9 cellular contexts compared by ENCODE assay signal in the genomic region with DNA sequence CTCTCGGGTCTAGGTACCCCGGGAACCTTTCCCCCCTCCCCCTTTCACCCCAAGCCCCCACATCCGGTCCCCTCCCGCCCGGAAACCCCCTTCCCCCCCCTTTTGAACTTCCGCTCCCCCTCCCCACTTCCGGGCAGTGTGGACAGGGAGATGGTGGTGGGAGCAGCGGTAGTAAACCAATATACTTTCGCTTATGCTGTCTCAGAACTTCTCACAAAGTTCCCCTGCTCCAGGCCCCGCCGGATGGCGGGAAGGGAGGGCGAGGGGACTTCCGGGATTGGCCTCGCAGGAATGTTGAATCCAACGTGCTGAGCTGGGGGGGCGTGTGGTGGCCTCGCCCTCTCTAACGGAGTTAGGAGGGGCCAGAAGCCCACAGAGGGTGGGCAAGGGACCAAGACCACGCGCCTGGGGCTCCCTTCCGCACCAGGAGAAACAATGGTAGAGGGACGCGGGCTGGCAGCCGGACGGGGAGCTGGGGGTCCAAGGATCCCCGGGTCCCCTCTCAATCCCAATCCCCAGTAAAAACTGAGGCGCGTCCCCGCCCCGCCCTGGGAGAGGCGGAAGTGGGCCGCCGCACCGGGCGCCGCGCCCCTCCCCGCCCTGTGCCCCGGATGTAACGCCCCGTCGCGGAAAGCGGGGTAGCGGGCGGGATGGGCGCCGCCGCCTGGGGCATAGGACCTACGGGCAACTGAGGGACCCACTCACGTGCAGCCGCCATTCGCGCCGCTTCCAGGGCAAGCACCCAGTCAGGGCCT. TPM values are rescaled to one million over a fixed set of nuclear protein-coding genes. Genes with fewer than 3 reads are reported as not detected.
A peak's percentile ranks its signal among the peaks of the same experiment; 100 is the strongest.
DNase-seq lines count a peak whose midpoint lies in the region; ATAC-seq and TF ChIP-seq lines count a peak whose summit lies in the region.
"Had no signal": no experiment of that assay in that cellular context is flagged by ENCODE, and none has a peak within 500 bp of the region (broad histone marks: within the 10 kb centered on the region; RNA-seq: fewer than 3 reads in every experiment).

No MANE protein-coding gene starts in this region.

- H3K4me2 ChIP-seq in DOHH2 (ENCODE audit: low read length), result peak overlapping the region; percentile 94

- H3K9me2 ChIP-seq in DOHH2 (replicated peaks; ENCODE audit: control insufficient read depth, low read length), result no peaks in the 10 kb centered on the region

- H3K4me3 Mint-ChIP-seq in glutamatergic neuron (ENCODE audit: unreplicated experiment), result peak overlapping the region; percentile 95

- peak overlapping the region; percentile 99 for H3K27ac ChIP-seq in DOHH2 (ENCODE audit: low read depth, low read length)
- peak overlapping the region; percentile 97 for H3K27ac ChIP-seq in SK-N-MC

- H3K36me3 ChIP-seq in DOHH2 (ENCODE audit: control insufficient read depth, low read length) (peaks cover 58% of the 10 kb centered on the region), SK-N-MC (ENCODE audit: insufficient read depth, low read length) (peaks cover 43% of the 10 kb centered on the region)

- peaks cover 68% of the 10 kb centered on the region for H3K79me2 ChIP-seq in DOHH2 (ENCODE audit: control insufficient read depth, low read length)

- H3K9me3 ChIP-seq in DOHH2 (ENCODE audit: control insufficient read depth, insufficient read depth, low read length) (no peaks in the 10 kb centered on the region), SK-N-MC (ENCODE audit: low read depth, low read length) (no peaks in the 10 kb centered on the region)

- peak overlapping the region; percentile 90 for H3K9ac ChIP-seq in SK-N-MC (ENCODE audit: insufficient read length)

- peaks cover 13% of the 10 kb centered on the region; the same call in 1 of the 2 replicates for H4K20me1 ChIP-seq in DOHH2 (ENCODE audit: control insufficient read depth, insufficient read depth, low read depth, low read length)

- no peaks in the 10 kb centered on the region for H3K9me3 Mint-ChIP-seq in activated naive CD4-positive, alpha-beta T cell treated with anti-CD3 and anti-CD28 coated beads, Interleukin-2, amount 50 U/mL, for 72 hours
- H3K9me3 Mint-ChIP-seq in glutamatergic neuron (ENCODE audit: unreplicated experiment), result peaks cover 8% of the 10 kb centered on the region

- peaks cover 25% of the 10 kb centered on the region for H3K4me1 Mint-ChIP-seq in glutamatergic neuron (ENCODE audit: low read depth, unreplicated experiment)

- DNase-seq in SK-N-MC (ENCODE audit: low read depth, low spot score) (no peak), glutamatergic neuron (peak; percentile 71), posterior vena cava (ENCODE audit: low spot score) (peak; percentile 90)
- DNase-seq in activated naive CD4-positive, alpha-beta T cell treated with anti-CD3 and anti-CD28 coated beads, Interleukin-2, amount 50 U/mL, for 72 hours (ENCODE audit: low spot score in 2 of 2), result peak; percentile 71 to 85

- peaks cover 53% of the 10 kb centered on the region for H3F3A ChIP-seq in DOHH2 (ENCODE audit: control insufficient read depth, insufficient read depth)

- ATAC-seq in HG03039 (IDR thresholded peaks at IDR 0.05; ENCODE audit: unreplicated experiment) (peak; percentile 12), GM21360 (IDR thresholded peaks at IDR 0.05; ENCODE audit: unreplicated experiment) (no peak), GM21825 (IDR thresholded peaks at IDR 0.05; ENCODE audit: unreplicated experiment) (no peak)
- peak; percentile 19 to 34 for ATAC-seq in activated naive CD4-positive, alpha-beta T cell treated with anti-CD3 and anti-CD28 coated beads, Interleukin-2, amount 50 U/mL, for 72 hours

- TF ChIP-seq CTCF in DOHH2 (IDR thresholded peaks at IDR 0.05; ENCODE audit: low read depth, low read length, poor library complexity, severe bottlenecking), result no peak
- no peak for TF ChIP-seq CTCF in glutamatergic neuron (IDR thresholded peaks at IDR 0.05; ENCODE audit: partially characterized antibody, unreplicated experiment)

- H3K36me3 Mint-ChIP-seq in activated naive CD4-positive, alpha-beta T cell treated with anti-CD3 and anti-CD28 coated beads, Interleukin-2, amount 50 U/mL, for 72 hours, result peaks cover 45 to 53% of the 10 kb centered on the region in 2 donors
- H3K36me3 Mint-ChIP-seq in glutamatergic neuron (ENCODE audit: unreplicated experiment), result peaks cover 5% of the 10 kb centered on the region

- H3K27me3 ChIP-seq in DOHH2 (ENCODE audit: control insufficient read depth, low read length), result no peaks in the 10 kb centered on the region

- peaks cover 3% of the 10 kb centered on the region for H3K27me3 Mint-ChIP-seq in glutamatergic neuron (ENCODE audit: unreplicated experiment)

- H3K27ac Mint-ChIP-seq in activated naive CD4-positive, alpha-beta T cell treated with anti-CD3 and anti-CD28 coated beads, Interleukin-2, amount 50 U/mL, for 72 hours, result peak overlapping the region; percentile 94 to 98
- H3K27ac Mint-ChIP-seq in glutamatergic neuron (ENCODE audit: unreplicated experiment), result no peak overlapping the region

- intact Hi-C loops in posterior vena cava (cut with DNase I), result no loop called here

- H3K4me1 ChIP-seq in DOHH2 (ENCODE audit: control insufficient read depth, low read length), result peaks cover 65% of the 10 kb centered on the region

- H3K4me3 ChIP-seq in DOHH2 (ENCODE audit: low read length) (peak overlapping the region; percentile 93), SK-N-MC (peak overlapping the region; percentile 83)

RNA-seq across cellular contexts. Expression of a gene that starts 0.7 kb away (rescaled TPM):
- total RNA-seq in activated naive CD4-positive, alpha-beta T cell treated with anti-CD3 and anti-CD28 coated beads, Interleukin-2, amount 50 U/mL, for 72 hours, result 1,000 to 10,000 TPM; 1,929 to 1,966 TPM
- 356 TPM for total RNA-seq in glutamatergic neuron (ENCODE audit: unreplicated experiment)
- total RNA-seq in posterior vena cava, result 100 to 1,000 TPM; 582 to 588 TPM

RNA-seq across cellular contexts. Expression of a gene that starts 3.3 kb away (rescaled TPM):
- total RNA-seq in activated naive CD4-positive, alpha-beta T cell treated with anti-CD3 and anti-CD28 coated beads, Interleukin-2, amount 50 U/mL, for 72 hours, result 10 to 100 TPM; 32.1 to 47.9 TPM
- total RNA-seq in glutamatergic neuron (ENCODE audit: unreplicated experiment), result 62.1 TPM
- total RNA-seq in posterior vena cava, result 1 to 10 TPM; 3.2 to 4.3 TPM

RNA-seq across cellular contexts. Expression of a gene that starts 7.5 kb away (rescaled TPM):
- total RNA-seq in activated naive CD4-positive, alpha-beta T cell treated with anti-CD3 and anti-CD28 coated beads, Interleukin-2, amount 50 U/mL, for 72 hours, result 100 to 1,000 TPM; 188 to 241 TPM
- total RNA-seq in glutamatergic neuron (ENCODE audit: unreplicated experiment), result 96.1 TPM
- 10 to 100 TPM; 62.7 to 77.3 TPM for total RNA-seq in posterior vena cava

RNA-seq across cellular contexts. Expression of a gene that starts 7.7 kb away (rescaled TPM):
- 10 to 100 TPM; 69.4 to 89.1 TPM for total RNA-seq in activated naive CD4-positive, alpha-beta T cell treated with anti-CD3 and anti-CD28 coated beads, Interleukin-2, amount 50 U/mL, for 72 hours
- total RNA-seq in glutamatergic neuron (ENCODE audit: unreplicated experiment), result 72.2 TPM
- 10 to 100 TPM; 33.0 to 43.7 TPM for total RNA-seq in posterior vena cava

RNA-seq across cellular contexts. Expression of a gene that starts 15.5 kb away (rescaled TPM):
- total RNA-seq in activated naive CD4-positive, alpha-beta T cell treated with anti-CD3 and anti-CD28 coated beads, Interleukin-2, amount 50 U/mL, for 72 hours, result not detected
- total RNA-seq in glutamatergic neuron (ENCODE audit: unreplicated experiment) (0.47 TPM), posterior vena cava (not detected)
- total RNA-seq: activated CD8-positive, alpha-beta memory T cell treated with anti-CD3 and anti-CD28 coated beads for 36 hours had no signal

Comparison
In these comparisons a context has a peak if more than half of its experiments do, and no peak if none do; other contexts are left out.
1. ATAC-seq: peak in HG03039 (single experiment) and activated naive CD4-positive, alpha-beta T cell treated with anti-CD3 and anti-CD28 coated beads, Interleukin-2, amount 50 U/mL, for 72 hours (2 of 2); none in GM21360 (single experiment) and GM21825 (single experiment).
2. RNA of a gene that starts 3.3 kb away (total RNA-seq): 62.1 TPM in glutamatergic neuron (single experiment) and 32.1 to 47.9 TPM in activated naive CD4-positive, alpha-beta T cell treated with anti-CD3 and anti-CD28 coated beads, Interleukin-2, amount 50 U/mL, for 72 hours; 3.2 to 4.3 TPM in posterior vena cava; every median in the first group is over 4 times any median in the second.